14 cellular contexts compared by ENCODE assay signal in the genomic region with DNA sequence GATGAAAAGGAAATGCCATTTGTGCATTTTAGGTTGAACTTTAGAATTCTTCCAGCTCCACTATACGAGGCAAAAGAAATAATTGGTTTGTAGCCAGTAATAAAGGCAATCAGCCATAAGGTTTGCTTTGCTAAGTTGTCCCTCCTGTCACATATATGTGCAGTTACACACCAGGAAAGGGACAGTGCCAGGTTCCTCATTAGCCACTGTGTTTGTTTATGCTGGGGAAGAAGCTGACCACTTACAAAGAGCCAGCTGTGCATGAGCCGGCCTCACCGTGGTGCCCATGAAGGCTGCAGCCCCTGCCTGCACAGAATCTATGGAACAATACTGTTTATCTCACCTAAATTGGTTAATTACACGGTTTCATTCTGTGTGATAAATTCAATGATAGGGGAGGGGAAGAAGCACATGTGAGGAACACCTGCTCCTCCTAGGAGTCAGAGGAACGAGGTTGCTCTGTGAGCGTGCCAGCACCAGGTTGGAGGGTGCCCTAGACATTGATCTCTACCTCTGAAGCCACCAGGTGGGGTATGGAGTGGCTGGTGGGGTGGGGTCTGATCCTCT.
"Had no signal": no experiment of that assay in that cellular context is flagged by ENCODE, and none has a peak within 500 bp of the region (broad histone marks: within the 10 kb centered on the region; RNA-seq: fewer than 3 reads in every experiment).

No MANE protein-coding gene starts in this region.

- H3K27ac Mint-ChIP-seq: activated CD4-positive, alpha-beta T cell treated with anti-CD3 and anti-CD28 coated beads, Interleukin-2, amount 10 ng/mL, durations not matched to agents 7 days and 5 days; activated naive CD8-positive, alpha-beta T cell treated with anti-CD3 and anti-CD28 coated beads, Interleukin-2, amount 10 ng/mL, durations not matched to agents 7 days and 5 days; natural killer cell treated with Interleukin-12 subunit alpha and Interleukin-12 subunit beta and Interleukin-15 and Interleukin-18, amount 100 ng/mL, for 72 hours had no signal

- H3K4me1 Mint-ChIP-seq: activated CD4-positive, alpha-beta T cell treated with anti-CD3 and anti-CD28 coated beads, Interleukin-2, amount 10 ng/mL, durations not matched to agents 7 days and 5 days; activated naive CD8-positive, alpha-beta T cell treated with anti-CD3 and anti-CD28 coated beads, Interleukin-2, amount 10 ng/mL, durations not matched to agents 7 days and 5 days; central memory CD8-positive, alpha-beta T cell had no signal

- DNase-seq: activated CD4-positive, alpha-beta T cell treated with anti-CD3 and anti-CD28 coated beads, Interleukin-2, amount 10 ng/mL, durations not matched to agents 7 days and 5 days; activated CD8-positive, alpha-beta memory T cell treated with anti-CD3 and anti-CD28 coated beads for 24 hours; activated naive CD4-positive, alpha-beta T cell; activated naive CD8-positive, alpha-beta T cell treated with anti-CD3 and anti-CD28 coated beads, Interleukin-2, amount 10 ng/mL, durations not matched to agents 7 days and 5 days; brain microvascular endothelial cell; effector CD8-positive, alpha-beta T cell; foreskin melanocyte; right lobe of liver; stimulated activated CD4-positive, alpha-beta T cell treated with anti-CD3 and anti-CD28 coated beads, Interleukin-4, amount 100 ng/mL, for 4 hours; stimulated activated CD8-positive, alpha-beta memory T cell treated with anti-CD3 and anti-CD28 coated beads, Interleukin-4, amount 100 ng/mL, for 48 hours; stimulated activated naive CD8-positive, alpha-beta T cell treated with anti-CD3 and anti-CD28 coated beads, Interleukin-15, Interleukin-2, amounts not matched to agents 100 U/mL and 50 U/mL, for 24 hours; trophoblast cell had no signal

- ATAC-seq: natural killer cell treated with Interleukin-12 subunit alpha and Interleukin-12 subunit beta and Interleukin-15 and Interleukin-18, amount 100 ng/mL, for 72 hours; right lobe of liver; stimulated activated naive CD8-positive, alpha-beta T cell treated with anti-CD3 and anti-CD28 coated beads, Interleukin-15, Interleukin-2, amounts not matched to agents 100 U/mL and 50 U/mL, for 24 hours had no signal

- H3K4me3 Mint-ChIP-seq: activated CD4-positive, alpha-beta T cell treated with anti-CD3 and anti-CD28 coated beads, Interleukin-2, amount 10 ng/mL, durations not matched to agents 7 days and 5 days; activated naive CD8-positive, alpha-beta T cell treated with anti-CD3 and anti-CD28 coated beads, Interleukin-2, amount 10 ng/mL, durations not matched to agents 7 days and 5 days; central memory CD8-positive, alpha-beta T cell; natural killer cell treated with Interleukin-12 subunit alpha and Interleukin-12 subunit beta and Interleukin-15 and Interleukin-18, amount 100 ng/mL, for 72 hours had no signal

- H3K27me3 Mint-ChIP-seq: activated CD4-positive, alpha-beta T cell treated with anti-CD3 and anti-CD28 coated beads, Interleukin-2, amount 10 ng/mL, durations not matched to agents 7 days and 5 days; activated naive CD8-positive, alpha-beta T cell treated with anti-CD3 and anti-CD28 coated beads, Interleukin-2, amount 10 ng/mL, durations not matched to agents 7 days and 5 days had no signal

- H3K9me3 Mint-ChIP-seq: activated CD4-positive, alpha-beta T cell treated with anti-CD3 and anti-CD28 coated beads, Interleukin-2, amount 10 ng/mL, durations not matched to agents 7 days and 5 days had no signal

- H3K36me3 Mint-ChIP-seq: activated naive CD8-positive, alpha-beta T cell treated with anti-CD3 and anti-CD28 coated beads, Interleukin-2, amount 10 ng/mL, durations not matched to agents 7 days and 5 days had no signal
